2 cellular contexts compared by ENCODE assay signal in the genomic region with DNA sequence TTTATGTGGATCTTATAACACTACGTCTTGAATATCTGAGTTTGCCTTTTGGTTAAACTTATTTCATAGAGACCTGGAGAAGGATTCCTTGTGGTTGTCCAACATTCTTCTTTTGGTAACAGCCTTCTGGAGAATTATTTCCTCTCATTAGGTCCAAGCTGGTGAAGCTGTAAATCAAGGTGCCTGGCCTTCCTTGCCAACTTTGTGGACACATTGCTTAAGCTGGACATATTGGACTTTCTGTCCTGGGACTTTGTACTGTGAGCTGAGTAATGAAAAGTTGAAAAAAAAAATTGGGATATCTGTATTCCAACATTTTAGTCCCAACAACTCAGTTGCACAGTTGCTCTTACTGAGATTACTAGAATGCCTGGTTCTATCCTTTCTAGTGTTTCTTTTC.
TF ChIP-seq lines count a peak whose summit lies in the region.

No MANE protein-coding gene starts in this region.

TF ChIP-seq in liver, 16 proteins besides CTCF, POLR2A, EP300 and RAD21:
- TF ChIP-seq ATF3 (IDR thresholded peaks at IDR 0.05) (no peak), HNF4A (conservative IDR thresholded peaks at IDR 0.05) (peak; percentile 97 to 98), JUND (IDR thresholded peaks at IDR 0.05) (peak in 1 of 2 donors; percentile 47), SP1 (IDR thresholded peaks at IDR 0.05) (peak; percentile 48), HNF4G (IDR thresholded peaks at IDR 0.05) (peak; percentile 83), YY1 (IDR thresholded peaks at IDR 0.05) (no peak), RXRA (IDR thresholded peaks at IDR 0.05) (peak; percentile 42 to 44), GABPA (IDR thresholded peaks at IDR 0.05 in 1 of 2, conservative IDR thresholded peaks at IDR 0.05 in 1 of 2) (no peak)
- TF ChIP-seq, protein P1, sequence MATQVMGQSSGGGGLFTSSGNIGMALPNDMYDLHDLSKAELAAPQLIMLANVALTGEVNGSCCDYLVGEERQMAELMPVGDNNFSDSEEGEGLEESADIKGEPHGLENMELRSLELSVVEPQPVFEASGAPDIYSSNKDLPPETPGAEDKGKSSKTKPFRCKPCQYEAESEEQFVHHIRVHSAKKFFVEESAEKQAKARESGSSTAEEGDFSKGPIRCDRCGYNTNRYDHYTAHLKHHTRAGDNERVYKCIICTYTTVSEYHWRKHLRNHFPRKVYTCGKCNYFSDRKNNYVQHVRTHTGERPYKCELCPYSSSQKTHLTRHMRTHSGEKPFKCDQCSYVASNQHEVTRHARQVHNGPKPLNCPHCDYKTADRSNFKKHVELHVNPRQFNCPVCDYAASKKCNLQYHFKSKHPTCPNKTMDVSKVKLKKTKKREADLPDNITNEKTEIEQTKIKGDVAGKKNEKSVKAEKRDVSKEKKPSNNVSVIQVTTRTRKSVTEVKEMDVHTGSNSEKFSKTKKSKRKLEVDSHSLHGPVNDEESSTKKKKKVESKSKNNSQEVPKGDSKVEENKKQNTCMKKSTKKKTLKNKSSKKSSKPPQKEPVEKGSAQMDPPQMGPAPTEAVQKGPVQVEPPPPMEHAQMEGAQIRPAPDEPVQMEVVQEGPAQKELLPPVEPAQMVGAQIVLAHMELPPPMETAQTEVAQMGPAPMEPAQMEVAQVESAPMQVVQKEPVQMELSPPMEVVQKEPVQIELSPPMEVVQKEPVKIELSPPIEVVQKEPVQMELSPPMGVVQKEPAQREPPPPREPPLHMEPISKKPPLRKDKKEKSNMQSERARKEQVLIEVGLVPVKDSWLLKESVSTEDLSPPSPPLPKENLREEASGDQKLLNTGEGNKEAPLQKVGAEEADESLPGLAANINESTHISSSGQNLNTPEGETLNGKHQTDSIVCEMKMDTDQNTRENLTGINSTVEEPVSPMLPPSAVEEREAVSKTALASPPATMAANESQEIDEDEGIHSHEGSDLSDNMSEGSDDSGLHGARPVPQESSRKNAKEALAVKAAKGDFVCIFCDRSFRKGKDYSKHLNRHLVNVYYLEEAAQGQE (IDR thresholded peaks at IDR 0.05) = peak; percentile 25
- TF ChIP-seq, protein P2, sequence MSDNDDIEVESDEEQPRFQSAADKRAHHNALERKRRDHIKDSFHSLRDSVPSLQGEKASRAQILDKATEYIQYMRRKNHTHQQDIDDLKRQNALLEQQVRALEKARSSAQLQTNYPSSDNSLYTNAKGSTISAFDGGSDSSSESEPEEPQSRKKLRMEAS (IDR thresholded peaks at IDR 0.05) = no peak

TF ChIP-seq in HepG2, 621 proteins besides CTCF, POLR2A, EP300 and RAD21:
- TF ChIP-seq, protein P3, sequence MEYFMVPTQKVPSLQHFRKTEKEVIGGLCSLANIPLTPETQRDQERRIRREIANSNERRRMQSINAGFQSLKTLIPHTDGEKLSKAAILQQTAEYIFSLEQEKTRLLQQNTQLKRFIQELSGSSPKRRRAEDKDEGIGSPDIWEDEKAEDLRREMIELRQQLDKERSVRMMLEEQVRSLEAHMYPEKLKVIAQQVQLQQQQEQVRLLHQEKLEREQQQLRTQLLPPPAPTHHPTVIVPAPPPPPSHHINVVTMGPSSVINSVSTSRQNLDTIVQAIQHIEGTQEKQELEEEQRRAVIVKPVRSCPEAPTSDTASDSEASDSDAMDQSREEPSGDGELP (IDR thresholded peaks at IDR 0.05; ENCODE audit: borderline replicate concordance, low read depth) = no peak
- TF ChIP-seq ZSCAN22 (CRISPR knock-in tag; IDR thresholded peaks at IDR 0.05) (no peak), ZBTB42 (CRISPR knock-in tag; IDR thresholded peaks at IDR 0.05) (no peak), THAP11 (CRISPR knock-in tag; IDR thresholded peaks at IDR 0.05) (no peak), SP4 (CRISPR knock-in tag; IDR thresholded peaks at IDR 0.05) (no peak), GLMP (CRISPR knock-in tag; IDR thresholded peaks at IDR 0.05; ENCODE audit: borderline replicate concordance) (no peak), ATF3 (CRISPR knock-in tag; IDR thresholded peaks at IDR 0.05) (no peak), MBD4 (IDR thresholded peaks at IDR 0.05; ENCODE audit: borderline replicate concordance, low read length) (no peak), ZNF331 (CRISPR knock-in tag; IDR thresholded peaks at IDR 0.05) (no peak), ZNF230 (CRISPR knock-in tag; IDR thresholded peaks at IDR 0.05) (no peak), MAFF (IDR thresholded peaks at IDR 0.05; ENCODE audit: low read depth, low read length) (no peak)
- TF ChIP-seq, protein P4, sequence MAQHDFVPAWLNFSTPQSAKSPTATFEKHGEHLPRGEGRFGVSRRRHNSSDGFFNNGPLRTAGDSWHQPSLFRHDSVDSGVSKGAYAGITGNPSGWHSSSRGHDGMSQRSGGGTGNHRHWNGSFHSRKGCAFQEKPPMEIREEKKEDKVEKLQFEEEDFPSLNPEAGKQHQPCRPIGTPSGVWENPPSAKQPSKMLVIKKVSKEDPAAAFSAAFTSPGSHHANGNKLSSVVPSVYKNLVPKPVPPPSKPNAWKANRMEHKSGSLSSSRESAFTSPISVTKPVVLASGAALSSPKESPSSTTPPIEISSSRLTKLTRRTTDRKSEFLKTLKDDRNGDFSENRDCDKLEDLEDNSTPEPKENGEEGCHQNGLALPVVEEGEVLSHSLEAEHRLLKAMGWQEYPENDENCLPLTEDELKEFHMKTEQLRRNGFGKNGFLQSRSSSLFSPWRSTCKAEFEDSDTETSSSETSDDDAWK (CRISPR knock-in tag; IDR thresholded peaks at IDR 0.05) = no peak
